8 cellular contexts compared by ENCODE assay signal in the genomic region with DNA sequence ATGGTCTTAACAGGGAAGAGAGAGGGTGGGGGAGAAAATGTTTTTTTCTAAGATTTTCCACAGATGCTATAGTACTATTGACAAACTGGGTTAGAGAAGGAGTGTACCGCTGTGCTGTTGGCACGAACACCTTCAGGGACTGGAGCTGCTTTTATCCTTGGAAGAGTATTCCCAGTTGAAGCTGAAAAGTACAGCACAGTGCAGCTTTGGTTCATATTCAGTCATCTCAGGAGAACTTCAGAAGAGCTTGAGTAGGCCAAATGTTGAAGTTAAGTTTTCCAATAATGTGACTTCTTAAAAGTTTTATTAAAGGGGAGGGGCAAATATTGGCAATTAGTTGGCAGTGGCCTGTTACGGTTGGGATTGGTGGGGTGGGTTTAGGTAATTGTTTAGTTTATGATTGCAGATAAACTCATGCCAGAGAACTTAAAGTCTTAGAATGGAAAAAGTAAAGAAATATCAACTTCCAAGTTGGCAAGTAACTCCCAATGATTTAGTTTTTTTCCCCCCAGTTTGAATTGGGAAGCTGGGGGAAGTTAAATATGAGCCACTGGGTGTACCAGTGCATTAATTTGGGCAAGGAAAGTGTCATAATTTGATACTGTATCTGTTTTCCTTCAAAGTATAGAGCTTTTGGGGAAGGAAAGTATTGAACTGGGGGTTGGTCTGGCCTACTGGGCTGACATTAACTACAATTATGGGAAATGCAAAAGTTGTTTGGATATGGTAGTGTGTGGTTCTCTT.
DNase-seq lines count a peak whose midpoint lies in the region; ATAC-seq lines count a peak whose summit lies in the region.

No MANE protein-coding gene starts in this region.

- H3K4me1 ChIP-seq in stomach smooth muscle (ENCODE audit: control insufficient read depth, insufficient read depth, low read length): peaks cover 33% of the 10 kb centered on the region

- ATAC-seq in GM18868 (IDR thresholded peaks at IDR 0.05; ENCODE audit: unreplicated experiment) (no peak), HG02623 (IDR thresholded peaks at IDR 0.05; ENCODE audit: unreplicated experiment) (no peak)

- H3K4me3 ChIP-seq in stomach smooth muscle (ENCODE audit: low read length in 2 of 2): peak overlapping the region; percentile 91 to 97

- peak overlapping the region; percentile 100 for H3K27ac ChIP-seq in stomach smooth muscle (ENCODE audit: low read length)

- H3K27me3 ChIP-seq in stomach smooth muscle (ENCODE audit: control insufficient read depth in 1 of 2, insufficient read depth in 2 of 2, low read length in 2 of 2): no peaks in the 10 kb centered on the region

- H3K9me3 ChIP-seq in stomach smooth muscle (ENCODE audit: control insufficient read depth in 2 of 2, low read length in 2 of 2): no peaks in the 10 kb centered on the region

- peaks cover 49 to 63% of the 10 kb centered on the region in 2 donors for H3K36me3 ChIP-seq in stomach smooth muscle (ENCODE audit: control insufficient read depth in 2 of 2, insufficient read depth in 2 of 2, low read length in 2 of 2)

- H3K9ac ChIP-seq in stomach smooth muscle (ENCODE audit: low read length in 2 of 2): peak overlapping the region; percentile 98 to 99

- peak; percentile 27 for DNase-seq in NCI-H1105 treated with DMSO at 0.1 percent for 48 hours (lab: John Stamatoyannopoulos, UW)
- DNase-seq in NCI-H1105 (lab: John Stamatoyannopoulos, UW): no peak
- peak; percentile 54 for DNase-seq in RPMI8226
- DNase-seq in glomerular visceral epithelial cell (ENCODE audit: extremely low spot score): peak; percentile 42
- DNase-seq in NCI-H1048 (lab: John Stamatoyannopoulos, UW): no peak

Comparison
In these comparisons a context has a peak if more than half of its experiments do, and no peak if none do; other contexts are left out.
1. DNase-seq: peak in NCI-H1105 treated with DMSO at 0.1 percent for 48 hours (single experiment), RPMI8226 (single experiment) and glomerular visceral epithelial cell (single experiment); none in NCI-H1105 (single experiment) and NCI-H1048 (single experiment).